Comparison of ENCODE assay signal across 27 cellular contexts in the genomic region with DNA sequence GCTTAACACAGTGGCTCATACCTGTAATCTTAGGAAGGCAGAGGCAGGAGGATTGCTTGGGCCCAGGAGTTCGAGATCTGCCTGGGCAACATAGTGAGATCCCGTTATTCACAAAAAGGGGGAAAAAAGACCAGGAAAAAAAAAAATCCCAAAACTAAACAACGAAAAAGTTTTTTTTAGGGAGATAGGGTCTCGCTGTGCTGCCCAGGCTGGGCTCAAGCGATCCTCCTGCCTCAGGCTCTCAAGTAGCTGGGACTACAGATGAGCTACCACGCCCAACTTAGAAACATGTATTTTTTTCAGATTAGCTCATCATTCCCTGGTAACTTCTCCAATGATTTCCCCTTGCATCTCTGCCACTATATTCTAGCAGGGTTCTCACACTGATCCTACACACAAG. TPM values are rescaled to one million over a fixed set of nuclear protein-coding genes. Genes with fewer than 3 reads are reported as not detected.
DNase-seq lines count a peak whose midpoint lies in the region; ATAC-seq and TF ChIP-seq lines count a peak whose summit lies in the region.
"Had no signal": no experiment of that assay in that cellular context is flagged by ENCODE, and none has a peak within 500 bp of the region (broad histone marks: within the 10 kb centered on the region; RNA-seq: fewer than 3 reads in every experiment).

No MANE protein-coding gene starts in this region.

- TF ChIP-seq POLR2A in uterus (IDR thresholded peaks at IDR 0.05): no peak

- ATAC-seq in activated naive CD8-positive, alpha-beta T cell treated with anti-CD3 and anti-CD28 coated beads, Interleukin-2, amount 50 U/mL, for 24 hours: no peak
- ATAC-seq in GM18907 (IDR thresholded peaks at IDR 0.05; ENCODE audit: unreplicated experiment): no peak
- ATAC-seq: left ventricle myocardium superior; stimulated activated naive CD8-positive, alpha-beta T cell treated with anti-CD3 and anti-CD28 coated beads, Interleukin-15, amount 100 ng/mL, for 72 hours had no signal

- intact Hi-C loops in uterus (cut with DNase I; ENCODE audit: low total_unique reads): no loop called here

- no peak overlapping the region for H3K4me3 Mint-ChIP-seq in activated naive CD8-positive, alpha-beta T cell
- H3K4me3 Mint-ChIP-seq in activated naive CD8-positive, alpha-beta T cell treated with anti-CD3 and anti-CD28 coated beads, Interleukin-2, amount 50 U/mL, for 24 hours: no peak overlapping the region
- peak overlapping the region; percentile 37 for H3K4me3 Mint-ChIP-seq in endothelial cell (ENCODE audit: unreplicated experiment)
- H3K4me3 Mint-ChIP-seq: endodermal cell; IgD-negative memory B cell; neural progenitor cell; stimulated activated naive CD8-positive, alpha-beta T cell treated with anti-CD3 and anti-CD28 coated beads, Interleukin-15, amount 100 ng/mL, for 72 hours had no signal

- peaks cover 46 to 54% of the 10 kb centered on the region in 2 experiments for H3K4me1 ChIP-seq in neutrophil (ENCODE audit: control insufficient read depth in 1 of 2, insufficient read depth in 1 of 2, low read depth in 1 of 2, low read length in 1 of 2)
- H3K4me1 ChIP-seq in uterus: no peaks in the 10 kb centered on the region
- H3K4me1 ChIP-seq: colonic mucosa had no signal

- H3K36me3 ChIP-seq in neutrophil (peaks cover 11% of the 10 kb centered on the region), uterus (no peaks in the 10 kb centered on the region)
- H3K36me3 ChIP-seq: adrenal gland, colonic mucosa, neural progenitor cell, upper lobe of left lung had no signal

- TF ChIP-seq CTCF in endothelial cell (IDR thresholded peaks at IDR 0.05; ENCODE audit: unreplicated experiment): no peak
- no peak for TF ChIP-seq CTCF in neutrophil (IDR thresholded peaks at IDR 0.05)
- TF ChIP-seq CTCF in uterus (IDR thresholded peaks at IDR 0.05): no peak

- H3K27ac ChIP-seq in neutrophil (peak overlapping the region; percentile 27), uterus (peak overlapping the region; percentile 30 to 79)
- H3K27ac ChIP-seq: BLaER1, colonic mucosa, neural progenitor cell had no signal

- H3K9me3 Mint-ChIP-seq in activated naive CD8-positive, alpha-beta T cell (ENCODE audit: low read depth): no peaks in the 10 kb centered on the region
- no peaks in the 10 kb centered on the region for H3K9me3 Mint-ChIP-seq in activated naive CD8-positive, alpha-beta T cell treated with anti-CD3 and anti-CD28 coated beads, Interleukin-2, amount 50 U/mL, for 24 hours
- no peaks in the 10 kb centered on the region for H3K9me3 Mint-ChIP-seq in endothelial cell (ENCODE audit: unreplicated experiment)
- H3K9me3 Mint-ChIP-seq: stimulated activated naive CD8-positive, alpha-beta T cell treated with anti-CD3 and anti-CD28 coated beads, Interleukin-15, amount 100 ng/mL, for 72 hours had no signal

- H3K27me3 Mint-ChIP-seq in activated naive CD8-positive, alpha-beta T cell: no peaks in the 10 kb centered on the region
- no peaks in the 10 kb centered on the region for H3K27me3 Mint-ChIP-seq in activated naive CD8-positive, alpha-beta T cell treated with anti-CD3 and anti-CD28 coated beads, Interleukin-2, amount 50 U/mL, for 24 hours
- H3K27me3 Mint-ChIP-seq in endothelial cell (ENCODE audit: unreplicated experiment): peaks cover 7% of the 10 kb centered on the region
- H3K27me3 Mint-ChIP-seq: IgD-negative memory B cell; stimulated activated naive CD8-positive, alpha-beta T cell treated with anti-CD3 and anti-CD28 coated beads, Interleukin-15, amount 100 ng/mL, for 72 hours had no signal

- DNase-seq in activated naive CD8-positive, alpha-beta T cell treated with anti-CD3 and anti-CD28 coated beads, Interleukin-2, amount 50 U/mL, for 24 hours: no peak
- no peak for DNase-seq in endothelial cell (ENCODE audit: low spot score)
- no peak for DNase-seq in uterus
- no peak for DNase-seq in activated CD8-positive, alpha-beta memory T cell treated with anti-CD3 and anti-CD28 coated beads, Interleukin-2, amount 50 U/mL, for 4 hours
- no peak for DNase-seq in iPS-NIHi11 (ENCODE audit: low spot score)
- DNase-seq: ACHN; activated gamma-delta T cell treated with Interleukin-2 at 50 U/mL for 16 hours; activated T-cell treated with anti-CD3 and anti-CD28 coated beads for 4 hours; adrenal gland; colonic mucosa; endodermal cell; GOT3; head of caudate nucleus; left ventricle myocardium superior; NCI-H1105 treated with DMSO at 0.1 percent for 48 hours; NCI-H2081 treated with DMSO at 0.1 percent for 48 hours; NK-92 treated with Interleukin-12 subunit alpha and Interleukin-12 subunit beta, amount 100 ng/mL, for 24 hours; stimulated activated CD4-positive, alpha-beta T cell treated with anti-CD3 and anti-CD28 coated beads, Interleukin-4, amount 100 ng/mL, for 4 hours; stimulated activated naive CD8-positive, alpha-beta T cell treated with anti-CD3 and anti-CD28 coated beads, Interleukin-15, amount 100 ng/mL, for 72 hours; T-helper 2 cell; upper lobe of left lung had no signal

- H3K9me3 ChIP-seq in neutrophil (no peaks in the 10 kb centered on the region), uterus (no peaks in the 10 kb centered on the region)
- H3K9me3 ChIP-seq: adrenal gland, BLaER1, colonic mucosa, upper lobe of left lung had no signal

- H3K27me3 ChIP-seq in neutrophil (no peaks in the 10 kb centered on the region), uterus (no peaks in the 10 kb centered on the region)
- H3K27me3 ChIP-seq: colonic mucosa, neural progenitor cell had no signal

- H3K27ac Mint-ChIP-seq in activated naive CD8-positive, alpha-beta T cell: peak overlapping the region; percentile 70
- no peak overlapping the region for H3K27ac Mint-ChIP-seq in activated naive CD8-positive, alpha-beta T cell treated with anti-CD3 and anti-CD28 coated beads, Interleukin-2, amount 50 U/mL, for 24 hours
- H3K27ac Mint-ChIP-seq in endothelial cell (ENCODE audit: unreplicated experiment): no peak overlapping the region
- H3K27ac Mint-ChIP-seq: endodermal cell, IgD-negative memory B cell, neural progenitor cell had no signal

- peaks cover 41% of the 10 kb centered on the region for H3K4me1 Mint-ChIP-seq in activated naive CD8-positive, alpha-beta T cell (ENCODE audit: low read depth)
- H3K4me1 Mint-ChIP-seq in activated naive CD8-positive, alpha-beta T cell treated with anti-CD3 and anti-CD28 coated beads, Interleukin-2, amount 50 U/mL, for 24 hours: peaks cover 42% of the 10 kb centered on the region
- H3K4me1 Mint-ChIP-seq in endothelial cell (ENCODE audit: unreplicated experiment): peaks cover 21% of the 10 kb centered on the region

- peaks cover 4% of the 10 kb centered on the region for H3K36me3 Mint-ChIP-seq in activated naive CD8-positive, alpha-beta T cell
- H3K36me3 Mint-ChIP-seq in activated naive CD8-positive, alpha-beta T cell treated with anti-CD3 and anti-CD28 coated beads, Interleukin-2, amount 50 U/mL, for 24 hours (ENCODE audit: low read depth): peaks cover 25% of the 10 kb centered on the region
- H3K36me3 Mint-ChIP-seq in endothelial cell (ENCODE audit: low read depth, unreplicated experiment): peaks cover 12% of the 10 kb centered on the region
- H3K36me3 Mint-ChIP-seq: IgD-negative memory B cell had no signal

- no peak overlapping the region for H3K4me3 ChIP-seq in neutrophil (ENCODE audit: low read depth in 1 of 2, low read length in 1 of 2)
- no peak overlapping the region for H3K4me3 ChIP-seq in uterus
- H3K4me3 ChIP-seq: adrenal gland, BLaER1, colonic mucosa, neural progenitor cell, upper lobe of left lung had no signal

RNA-seq across cellular contexts. Expression of a gene that starts 24.3 kb away (rescaled TPM):
- total RNA-seq in endothelial cell (ENCODE audit: unreplicated experiment): 89.9 TPM
- 10 to 100 TPM in 3 of 4 donors, 1 to 10 TPM in 1; 9.7 to 52.6 (median 35.8) TPM for total RNA-seq in uterus

RNA-seq across cellular contexts. Expression of a gene that starts 53.5 kb away (rescaled TPM):
- 60.0 TPM for total RNA-seq in endothelial cell (ENCODE audit: unreplicated experiment)
- total RNA-seq in uterus: 100 to 1,000 TPM in 1 of 4 donors, 10 to 100 TPM in 3; 29.7 to 106 (median 50.6) TPM
